In the genomic region with DNA sequence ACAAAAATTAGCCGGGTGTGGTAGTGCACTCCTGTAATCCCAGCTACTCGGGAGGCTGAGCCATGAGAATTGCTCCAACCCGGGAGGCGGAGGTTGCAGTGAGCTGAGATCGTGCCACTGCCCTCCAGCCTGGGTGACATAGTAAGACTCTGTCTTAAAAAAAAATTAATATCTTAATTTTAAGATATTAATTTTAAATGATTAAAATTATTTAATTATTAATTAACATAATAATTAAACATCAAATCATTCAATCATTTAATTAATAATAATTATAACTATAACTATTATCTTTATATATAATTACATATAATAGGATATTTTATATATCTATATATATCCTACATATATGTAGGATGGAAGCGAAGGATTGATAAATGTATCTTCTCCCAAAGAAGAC, we compare ENCODE assay signal across 28 cellular contexts. TPM values are rescaled to one million over a fixed set of nuclear protein-coding genes. Genes with fewer than 3 reads are reported as not detected.
"Had no signal": no experiment of that assay in that cellular context is flagged by ENCODE, and none has a peak within 500 bp of the region (broad histone marks: within the 10 kb centered on the region; RNA-seq: fewer than 3 reads in every experiment).

No MANE protein-coding gene starts in this region.

- H3K36me3 ChIP-seq: left lung, lower lobe of right lung, neural progenitor cell, neutrophil, suprapubic skin, thoracic aorta, tibial artery, uterus had no signal

- H3K4me2 ChIP-seq: hepatocyte, neural progenitor cell had no signal

- H3K79me2 ChIP-seq: hepatocyte, parathyroid adenoma had no signal

- FAIRE-seq: keratinocyte had no signal

- H3K4me1 ChIP-seq: parathyroid adenoma, suprapubic skin, uterus had no signal

- H3K9ac ChIP-seq: neural progenitor cell, parathyroid adenoma had no signal

- H3K27me3 ChIP-seq: hepatocyte, left lung, neural progenitor cell, neutrophil, suprapubic skin, tibial artery, uterus had no signal

- DNase-seq: left colon; left lung; lower lobe of right lung; mammary epithelial cell; mesenchymal stem cell; naive B cell; natural killer cell; nephron progenitor cell; occipital lobe; retina; right cardiac atrium; stimulated activated CD4-positive, alpha-beta T cell treated with anti-CD3 and anti-CD28 coated beads, Interleukin-12 subunit alpha, Interleukin-12 subunit beta, amount 100 ng/mL, for 4 hours; stimulated activated CD4-positive, alpha-beta T cell treated with anti-CD3 and anti-CD28 coated beads, Interleukin-15, amount 100 ng/mL, for 24 hours; stimulated activated CD4-positive, alpha-beta T cell treated with anti-CD3 and anti-CD28 coated beads, Interleukin-2, amount 100 ng/mL, for 24 hours; stimulated activated CD4-positive, alpha-beta T cell treated with anti-CD3 and anti-CD28 coated beads, Interleukin-4, amount 100 ng/mL, for 1 hour; stimulated activated naive B cell treated with anti-CD40 and anti-IgM and Interleukin-4, amounts not matched to agents 10 μg/mL and 1 μg/mL and 100 μg/mL, for 72 hours; tibial artery; uterus had no signal

- ATAC-seq: left colon; left lung; lower lobe of right lung; natural killer cell; right cardiac atrium; sciatic nerve; stimulated activated naive B cell treated with anti-CD40 and anti-IgM and Interleukin-4, amounts not matched to agents 10 μg/mL and 1 μg/mL and 100 μg/mL, for 72 hours had no signal

- H3K9me3 ChIP-seq: left lung, lower lobe of right lung, neutrophil, suprapubic skin, thoracic aorta, tibial artery, uterus had no signal

- H3K4me3 ChIP-seq: hepatocyte, left lung, lower lobe of right lung, neural progenitor cell, skin epidermis, suprapubic skin, thoracic aorta, tibial artery, uterus had no signal

- H3K27ac ChIP-seq: hepatocyte, left lung, lower lobe of right lung, neural progenitor cell, neutrophil, parathyroid adenoma, skin epidermis, suprapubic skin, thoracic aorta, tibial artery, uterus had no signal

RNA-seq across cellular contexts. Expression of gene HKDC1, which starts 56.4 kb away (rescaled TPM):
- total RNA-seq: mesothelial cell of epicardium had no signal
